Comparison of ENCODE assay signal across 26 cellular contexts in the genomic region with DNA sequence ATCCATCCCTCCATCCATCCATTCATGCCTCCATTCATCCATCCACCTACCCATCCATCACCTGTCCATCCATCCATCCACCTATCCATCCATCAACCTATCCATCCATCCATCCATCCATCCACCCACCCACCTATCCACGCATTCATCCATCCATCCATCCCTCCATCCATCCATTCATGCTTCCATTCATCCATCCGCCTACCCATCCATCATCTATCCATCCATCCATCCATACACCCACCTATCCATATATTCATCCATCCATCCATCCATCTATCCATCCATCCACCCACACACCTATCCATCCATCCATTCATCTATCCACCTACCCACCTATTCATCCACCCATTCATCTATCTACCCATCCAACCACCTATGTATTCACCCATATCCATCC. TPM values are rescaled to one million over a fixed set of nuclear protein-coding genes. Genes with fewer than 3 reads are reported as not detected.
DNase-seq lines count a peak whose midpoint lies in the region; ATAC-seq and TF ChIP-seq lines count a peak whose summit lies in the region.
"Had no signal": no experiment of that assay in that cellular context is flagged by ENCODE, and none has a peak within 500 bp of the region (broad histone marks: within the 10 kb centered on the region; RNA-seq: fewer than 3 reads in every experiment).

No MANE protein-coding gene starts in this region.

- peaks cover 19% of the 10 kb centered on the region for H3K36me3 Mint-ChIP-seq in activated naive CD8-positive, alpha-beta T cell
- H3K36me3 Mint-ChIP-seq in activated naive CD8-positive, alpha-beta T cell treated with anti-CD3 and anti-CD28 coated beads, Interleukin-2, amount 50 U/mL, for 24 hours (ENCODE audit: low read depth), result peaks cover 36% of the 10 kb centered on the region
- H3K36me3 Mint-ChIP-seq in activated T-helper 1 cell treated with anti-CD3 and anti-CD28 coated beads, Interleukin-12 subunit alpha, Interleukin-12 subunit beta, Interleukin-2, Interleukin-4 antibody, amounts not matched to agents 30 ng/mL and 10 ng/mL and 1 ng/mL, durations not matched to agents 14 hours and 24 hours and 36 hours (ENCODE audit: low read depth), result peaks cover 37% of the 10 kb centered on the region

- no peaks in the 10 kb centered on the region for H3F3A ChIP-seq in DOHH2 (ENCODE audit: control insufficient read depth, insufficient read depth)

- intact Hi-C loops in activated T-helper 1 cell treated with anti-CD3 and anti-CD28 coated beads, Interleukin-12 subunit alpha, Interleukin-12 subunit beta, Interleukin-2, Interleukin-4 antibody, amounts not matched to agents 30 ng/mL and 10 ng/mL and 1 ng/mL, durations not matched to agents 14 hours and 24 hours and 36 hours (cut with micrococcal nuclease), result loop anchor here (5.0 to 10.0 kb wide), 3 partner anchors 140 to 430 kb away; a partner anchor contains a TSS
- intact Hi-C loops in testis (cut with DNase I; ENCODE audit: low total_unique reads), result no loop called here

- no peak for ATAC-seq in activated naive CD8-positive, alpha-beta T cell treated with anti-CD3 and anti-CD28 coated beads, Interleukin-2, amount 50 U/mL, for 24 hours
- ATAC-seq: CD8-positive, alpha-beta T cell; PC-3; SK-N-SH treated with all-trans-retinoic acid at 6 μM for 48 hours had no signal

- no peaks in the 10 kb centered on the region for H4K20me1 ChIP-seq in DOHH2 (ENCODE audit: control insufficient read depth, insufficient read depth, low read depth, low read length)

- TF ChIP-seq POLR2A in testis (IDR thresholded peaks at IDR 0.05), result no peak

- H3K27me3 ChIP-seq in DOHH2 (ENCODE audit: control insufficient read depth, low read length) (peaks cover 9% of the 10 kb centered on the region; the same call in 1 of the 2 replicates), testis (no peaks in the 10 kb centered on the region)
- H3K27me3 ChIP-seq: BE2C, SJCRH30 had no signal

- H3K4me1 ChIP-seq in DOHH2 (ENCODE audit: control insufficient read depth, low read length), result peaks cover 48% of the 10 kb centered on the region
- H3K4me1 ChIP-seq in testis, result no peaks in the 10 kb centered on the region
- H3K4me1 ChIP-seq: BE2C, Caco-2, SJCRH30 had no signal

- no peaks in the 10 kb centered on the region for H3K9me3 Mint-ChIP-seq in activated naive CD8-positive, alpha-beta T cell (ENCODE audit: low read depth)
- H3K9me3 Mint-ChIP-seq in activated naive CD8-positive, alpha-beta T cell treated with anti-CD3 and anti-CD28 coated beads, Interleukin-2, amount 50 U/mL, for 24 hours, result peaks cover 7% of the 10 kb centered on the region
- H3K9me3 Mint-ChIP-seq in activated T-helper 1 cell treated with anti-CD3 and anti-CD28 coated beads, Interleukin-12 subunit alpha, Interleukin-12 subunit beta, Interleukin-2, Interleukin-4 antibody, amounts not matched to agents 30 ng/mL and 10 ng/mL and 1 ng/mL, durations not matched to agents 14 hours and 24 hours and 36 hours, result no peaks in the 10 kb centered on the region
- H3K9me3 Mint-ChIP-seq: CD8-positive, alpha-beta T cell had no signal

- no peaks in the 10 kb centered on the region for H3K79me2 ChIP-seq in DOHH2 (ENCODE audit: control insufficient read depth, low read length)

- H3K4me1 Mint-ChIP-seq in activated naive CD8-positive, alpha-beta T cell (ENCODE audit: low read depth), result peaks cover 40% of the 10 kb centered on the region
- peaks cover 41% of the 10 kb centered on the region for H3K4me1 Mint-ChIP-seq in activated naive CD8-positive, alpha-beta T cell treated with anti-CD3 and anti-CD28 coated beads, Interleukin-2, amount 50 U/mL, for 24 hours
- peaks cover 34% of the 10 kb centered on the region for H3K4me1 Mint-ChIP-seq in activated T-helper 1 cell treated with anti-CD3 and anti-CD28 coated beads, Interleukin-12 subunit alpha, Interleukin-12 subunit beta, Interleukin-2, Interleukin-4 antibody, amounts not matched to agents 30 ng/mL and 10 ng/mL and 1 ng/mL, durations not matched to agents 14 hours and 24 hours and 36 hours (ENCODE audit: low read depth)

- H3K27ac ChIP-seq in DOHH2 (ENCODE audit: low read depth, low read length), result no peak overlapping the region
- H3K27ac ChIP-seq in testis, result no peak overlapping the region
- H3K27ac ChIP-seq: SJCRH30 had no signal

- no peak overlapping the region for H3K4me3 ChIP-seq in DOHH2 (ENCODE audit: low read length)
- H3K4me3 ChIP-seq in testis, result no peak overlapping the region
- H3K4me3 ChIP-seq: SJCRH30 had no signal

- 74 to 88% methylated on average over 2 of the region's 2 CpGs for WGBS in testis, 2 donors

- H3K9me3 ChIP-seq in DOHH2 (ENCODE audit: control insufficient read depth, insufficient read depth, low read length), result no peaks in the 10 kb centered on the region
- H3K9me3 ChIP-seq in testis, result no peaks in the 10 kb centered on the region
- H3K9me3 ChIP-seq: BE2C, Caco-2, SJCRH30 had no signal

- H3K4me3 Mint-ChIP-seq in activated naive CD8-positive, alpha-beta T cell, result peak overlapping the region; percentile 2
- H3K4me3 Mint-ChIP-seq in activated naive CD8-positive, alpha-beta T cell treated with anti-CD3 and anti-CD28 coated beads, Interleukin-2, amount 50 U/mL, for 24 hours, result no peak overlapping the region
- no peak overlapping the region for H3K4me3 Mint-ChIP-seq in activated T-helper 1 cell treated with anti-CD3 and anti-CD28 coated beads, Interleukin-12 subunit alpha, Interleukin-12 subunit beta, Interleukin-2, Interleukin-4 antibody, amounts not matched to agents 30 ng/mL and 10 ng/mL and 1 ng/mL, durations not matched to agents 14 hours and 24 hours and 36 hours
- H3K4me3 Mint-ChIP-seq: CD8-positive, alpha-beta T cell had no signal

- no peak for DNase-seq in activated naive CD8-positive, alpha-beta T cell treated with anti-CD3 and anti-CD28 coated beads, Interleukin-2, amount 50 U/mL, for 24 hours
- DNase-seq in activated T-helper 1 cell treated with anti-CD3 and anti-CD28 coated beads, Interleukin-12 subunit alpha, Interleukin-12 subunit beta, Interleukin-2, Interleukin-4 antibody, amounts not matched to agents 30 ng/mL and 10 ng/mL and 1 ng/mL, durations not matched to agents 14 hours and 24 hours and 36 hours (ENCODE audit: low spot score), result no peak
- DNase-seq in SHP77 (lab: John Stamatoyannopoulos, UW) (no peak), testis (no peak)
- DNase-seq in stimulated activated naive CD4-positive, alpha-beta T cell treated with Interleukin-2 at 50 U/mL for 16 hours (lab: John Stamatoyannopoulos, UW), result no peak
- DNase-seq: 8988T; ACHN; BE2C; CD8-positive, alpha-beta T cell; EL; GDM1; KBM-7; MV-4-11; NCI-H1105; NCI-H1436 treated with DMSO at 0.1 percent for 48 hours; NCI-H187 treated with DMSO at 0.1 percent for 48 hours; NCI-H2171 treated with DMSO at 0.1 percent for 48 hours; NCI-H524 treated with DMSO at 0.1 percent for 48 hours; NCI-H774; PC-3; SJCRH30 had no signal

- TF ChIP-seq CTCF in DOHH2 (IDR thresholded peaks at IDR 0.05; ENCODE audit: low read depth, low read length, poor library complexity, severe bottlenecking) (no peak), testis (IDR thresholded peaks at IDR 0.05) (no peak)

- no peaks in the 10 kb centered on the region for H3K27me3 Mint-ChIP-seq in activated naive CD8-positive, alpha-beta T cell
- no peaks in the 10 kb centered on the region for H3K27me3 Mint-ChIP-seq in activated naive CD8-positive, alpha-beta T cell treated with anti-CD3 and anti-CD28 coated beads, Interleukin-2, amount 50 U/mL, for 24 hours
- H3K27me3 Mint-ChIP-seq in activated T-helper 1 cell treated with anti-CD3 and anti-CD28 coated beads, Interleukin-12 subunit alpha, Interleukin-12 subunit beta, Interleukin-2, Interleukin-4 antibody, amounts not matched to agents 30 ng/mL and 10 ng/mL and 1 ng/mL, durations not matched to agents 14 hours and 24 hours and 36 hours (ENCODE audit: insufficient read depth), result no peaks in the 10 kb centered on the region

- no peak overlapping the region for H3K27ac Mint-ChIP-seq in activated naive CD8-positive, alpha-beta T cell
- no peak overlapping the region for H3K27ac Mint-ChIP-seq in activated naive CD8-positive, alpha-beta T cell treated with anti-CD3 and anti-CD28 coated beads, Interleukin-2, amount 50 U/mL, for 24 hours
- H3K27ac Mint-ChIP-seq in activated T-helper 1 cell treated with anti-CD3 and anti-CD28 coated beads, Interleukin-12 subunit alpha, Interleukin-12 subunit beta, Interleukin-2, Interleukin-4 antibody, amounts not matched to agents 30 ng/mL and 10 ng/mL and 1 ng/mL, durations not matched to agents 14 hours and 24 hours and 36 hours, result peak overlapping the region; percentile 14
- H3K27ac Mint-ChIP-seq: CD8-positive, alpha-beta T cell had no signal

- no peaks in the 10 kb centered on the region for H3K9me2 ChIP-seq in DOHH2 (replicated peaks; ENCODE audit: control insufficient read depth, low read length)

- no peaks in the 10 kb centered on the region for H3K36me3 ChIP-seq in DOHH2 (ENCODE audit: control insufficient read depth, low read length)
- no peaks in the 10 kb centered on the region for H3K36me3 ChIP-seq in testis (ENCODE audit: low read depth, missing control alignments)
- H3K36me3 ChIP-seq: BE2C, SJCRH30 had no signal

- peak overlapping the region; percentile 33; the same call in 1 of the 2 replicates for H3K4me2 ChIP-seq in DOHH2 (ENCODE audit: low read length)

RNA-seq across cellular contexts. Expression of a gene that starts 13.8 kb away (rescaled TPM):
- 50.6 and 52.8 TPM in 2 replicates for total RNA-seq in activated T-helper 1 cell treated with anti-CD3 and anti-CD28 coated beads, Interleukin-12 subunit alpha, Interleukin-12 subunit beta, Interleukin-2, Interleukin-4 antibody, amounts not matched to agents 30 ng/mL and 10 ng/mL and 1 ng/mL, durations not matched to agents 14 hours and 24 hours and 36 hours
- total RNA-seq in testis, result 10 to 100 TPM in 1 of 2 donors, 1 to 10 TPM in 1; 9.7 to 14.1 TPM
- polyA plus RNA-seq in testis (ENCODE audit: insufficient read depth, low read depth, low replicate concordance), result 7.2 TPM
- total RNA-seq: Caco-2, LHCN-M2, PC-3, SJCRH30 had no signal
